ENCODE assay signal across 7 cellular contexts in the genomic region with DNA sequence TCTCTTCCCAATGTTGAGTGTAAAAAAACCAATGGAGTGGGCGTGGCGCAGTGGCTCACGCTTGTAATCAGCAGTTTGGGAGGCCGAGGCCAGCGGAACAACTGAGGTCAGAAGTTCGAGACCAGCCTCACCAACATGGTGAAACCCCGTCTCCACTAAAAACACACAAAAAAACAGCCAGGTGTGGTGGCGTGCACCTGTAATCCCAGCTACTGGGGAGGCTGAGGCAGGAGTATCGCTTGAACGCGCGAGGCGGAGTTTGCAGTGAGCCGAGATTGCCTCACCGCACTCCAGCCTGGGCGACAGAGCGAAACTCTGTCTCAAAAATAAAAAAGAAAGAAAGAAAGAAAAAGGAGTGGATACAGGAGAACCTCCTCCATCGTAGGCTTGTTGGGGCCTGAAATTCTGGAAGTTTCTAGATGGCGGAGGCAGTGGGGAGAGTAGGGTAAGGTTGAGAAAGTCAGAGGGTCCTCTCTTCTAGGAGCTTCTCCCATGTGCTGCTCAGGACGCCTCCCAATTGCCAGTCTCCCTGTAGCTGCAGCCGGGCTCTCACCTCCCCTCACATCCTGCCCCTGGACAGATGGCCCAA. TPM values are rescaled to one million over a fixed set of nuclear protein-coding genes. Genes with fewer than 3 reads are reported as not detected.
DNase-seq lines count a peak whose midpoint lies in the region; ATAC-seq and TF ChIP-seq lines count a peak whose summit lies in the region.

No MANE protein-coding gene starts in this region.

- no peaks in the 10 kb centered on the region for H3K27me3 Mint-ChIP-seq in activated CD8-positive, alpha-beta T cell treated with anti-CD3 and anti-CD28 coated beads for 36 hours
- H3K27me3 Mint-ChIP-seq in stimulated activated memory B cell treated with anti-CD40 and anti-IgM and Interleukin-4, amounts not matched to agents 10 μg/mL and 1 μg/mL and 100 μg/mL, for 72 hours, result no peaks in the 10 kb centered on the region

- peaks cover 6% of the 10 kb centered on the region; the same call in 1 of the 2 replicates for H3K4me1 ChIP-seq in HUES48 (ENCODE audit: control insufficient read depth, insufficient read depth, low read length)

- peak overlapping the region; percentile 96 for H3K27ac ChIP-seq in HUES48 (ENCODE audit: low read depth, low read length)

- no peak for TF ChIP-seq CTCF in activated CD8-positive, alpha-beta T cell treated with anti-CD3 and anti-CD28 coated beads for 36 hours (IDR thresholded peaks at IDR 0.05)

- peaks cover 20% of the 10 kb centered on the region for H3K36me3 ChIP-seq in HUES48 (ENCODE audit: control insufficient read depth, insufficient read depth, low read length)

- DNase-seq in activated CD8-positive, alpha-beta T cell treated with anti-CD3 and anti-CD28 coated beads for 36 hours, result no peak
- DNase-seq in activated gamma-delta T cell (lab: John Stamatoyannopoulos, UW), result no peak
- no peak for DNase-seq in NCI-H2029 treated with DMSO at 0.1 percent for 48 hours (lab: John Stamatoyannopoulos, UW)

- H3K4me3 ChIP-seq in HUES48 (ENCODE audit: low read depth, low read length) (peak overlapping the region; percentile 51), iPS-11a (ENCODE audit: low read depth, low read length) (peak overlapping the region; percentile 24)

- peak overlapping the region; percentile 60 for H3K9ac ChIP-seq in HUES48 (ENCODE audit: low read depth, low read length)

- intact Hi-C loops in activated CD8-positive, alpha-beta T cell treated with anti-CD3 and anti-CD28 coated beads for 36 hours (cut with micrococcal nuclease), result loop anchor here (1.0 to 10.0 kb wide), 2 partner anchors 24 to 464 kb away; partner anchors contain the start of genes TBX6 and YPEL3

- no peaks in the 10 kb centered on the region for H3K27me3 ChIP-seq in HUES48 (ENCODE audit: control insufficient read depth, insufficient read depth, low read length)

- peak overlapping the region; percentile 88 for H3K4me3 Mint-ChIP-seq in activated CD8-positive, alpha-beta T cell treated with anti-CD3 and anti-CD28 coated beads for 36 hours
- H3K4me3 Mint-ChIP-seq in stimulated activated memory B cell treated with anti-CD40 and anti-IgM and Interleukin-4, amounts not matched to agents 10 μg/mL and 1 μg/mL and 100 μg/mL, for 72 hours, result peak overlapping the region; percentile 92

- no peaks in the 10 kb centered on the region for H3K9me3 ChIP-seq in HUES48 (ENCODE audit: control insufficient read depth, insufficient read depth, low read length)

- peaks cover 20% of the 10 kb centered on the region for H3K36me3 Mint-ChIP-seq in activated CD8-positive, alpha-beta T cell treated with anti-CD3 and anti-CD28 coated beads for 36 hours (ENCODE audit: low read depth)
- peaks cover 15% of the 10 kb centered on the region for H3K36me3 Mint-ChIP-seq in stimulated activated memory B cell treated with anti-CD40 and anti-IgM and Interleukin-4, amounts not matched to agents 10 μg/mL and 1 μg/mL and 100 μg/mL, for 72 hours

- POLR2A ChIA-PET in activated CD8-positive, alpha-beta T cell treated with anti-CD3 and anti-CD28 coated beads for 36 hours (lab: Charles Lee), result interaction anchor here (0.6 to 3.4 kb wide), 8 partner anchors 9 to 67 kb away, joined by 3 to 42 read pairs (median 8); partner anchors contain the start of genes ZNF688, ZNF747 and ZNF785

- peak overlapping the region; percentile 94 for H3K27ac Mint-ChIP-seq in activated CD8-positive, alpha-beta T cell treated with anti-CD3 and anti-CD28 coated beads for 36 hours
- H3K27ac Mint-ChIP-seq in stimulated activated memory B cell treated with anti-CD40 and anti-IgM and Interleukin-4, amounts not matched to agents 10 μg/mL and 1 μg/mL and 100 μg/mL, for 72 hours, result peak overlapping the region; percentile 93

- H3K4me1 Mint-ChIP-seq in activated CD8-positive, alpha-beta T cell treated with anti-CD3 and anti-CD28 coated beads for 36 hours (ENCODE audit: low read depth), result peaks cover 34% of the 10 kb centered on the region
- H3K4me1 Mint-ChIP-seq in stimulated activated memory B cell treated with anti-CD40 and anti-IgM and Interleukin-4, amounts not matched to agents 10 μg/mL and 1 μg/mL and 100 μg/mL, for 72 hours, result peaks cover 40% of the 10 kb centered on the region

- ATAC-seq in activated CD8-positive, alpha-beta T cell treated with anti-CD3 and anti-CD28 coated beads for 36 hours, result no peak
- no peak for ATAC-seq in stimulated activated memory B cell treated with anti-CD40 and anti-IgM and Interleukin-4, amounts not matched to agents 10 μg/mL and 1 μg/mL and 100 μg/mL, for 72 hours
- no peak for ATAC-seq in GM18517 (IDR thresholded peaks at IDR 0.05; ENCODE audit: unreplicated experiment)

- H3K9me3 Mint-ChIP-seq in activated CD8-positive, alpha-beta T cell treated with anti-CD3 and anti-CD28 coated beads for 36 hours, result no peaks in the 10 kb centered on the region
- H3K9me3 Mint-ChIP-seq in stimulated activated memory B cell treated with anti-CD40 and anti-IgM and Interleukin-4, amounts not matched to agents 10 μg/mL and 1 μg/mL and 100 μg/mL, for 72 hours, result no peaks in the 10 kb centered on the region

- CTCF ChIA-PET in activated CD8-positive, alpha-beta T cell treated with anti-CD3 and anti-CD28 coated beads for 36 hours (lab: Charles Lee), result interaction anchor here (0.6 to 4.2 kb wide), 14 partner anchors 9 to 187 kb away, joined by 3 to 18 read pairs (median 4); partner anchors contain the start of genes DCTPP1, ZNF688, ZNF747 and ZNF785

RNA-seq across cellular contexts. Expression of gene ZNF764, which starts 0.7 kb away (rescaled TPM):
- total RNA-seq in activated CD8-positive, alpha-beta T cell treated with anti-CD3 and anti-CD28 coated beads for 36 hours, result 10 to 100 TPM in 1 of 2 experiments, 1 to 10 TPM in 1; 9.7 to 10.4 TPM

RNA-seq across cellular contexts. Expression of gene ZNF688, which starts 12.6 kb away (rescaled TPM):
- total RNA-seq in activated CD8-positive, alpha-beta T cell treated with anti-CD3 and anti-CD28 coated beads for 36 hours, result 1 to 10 TPM; 4.7 to 5.5 TPM

RNA-seq across cellular contexts. Expression of gene ZNF747, which starts 24.2 kb away (rescaled TPM):
- 1 to 10 TPM; 6.7 to 7.9 TPM for total RNA-seq in activated CD8-positive, alpha-beta T cell treated with anti-CD3 and anti-CD28 coated beads for 36 hours

RNA-seq across cellular contexts. Expression of gene ZNF785, which starts 26.6 kb away (rescaled TPM):
- 10 to 100 TPM in 1 of 2 experiments, 1 to 10 TPM in 1; 8.8 to 10.3 TPM for total RNA-seq in activated CD8-positive, alpha-beta T cell treated with anti-CD3 and anti-CD28 coated beads for 36 hours

RNA-seq across cellular contexts. Expression of gene ZNF768, which starts 32.5 kb away (rescaled TPM):
- total RNA-seq in activated CD8-positive, alpha-beta T cell treated with anti-CD3 and anti-CD28 coated beads for 36 hours, result 1 to 10 TPM; 8.3 to 9.2 TPM
